19 cellular contexts compared by ENCODE assay signal in genomic region chrX:141960573-141960972, GRCh38.
"Had no signal": no experiment of that assay in that cellular context is flagged by ENCODE, and none has a peak within 500 bp of the region (broad histone marks: within the 10 kb centered on the region; RNA-seq: fewer than 3 reads in every experiment).

No MANE protein-coding gene starts in this region.

- H3K4me3 ChIP-seq: dorsolateral prefrontal cortex, heart right ventricle, mucosa of descending colon, psoas muscle, sigmoid colon, skin epidermis, stomach, thoracic aorta, transverse colon had no signal

- H3K4me1 ChIP-seq: heart right ventricle, psoas muscle, sigmoid colon, stomach, transverse colon had no signal

- ATAC-seq: esophagus mucosa; heart right ventricle; left lobe of liver; mucosa of descending colon; naive thymus-derived CD8-positive, alpha-beta T cell; psoas muscle had no signal

- DNase-seq: cortex of kidney; dorsolateral prefrontal cortex; effector CD8-positive, alpha-beta T cell; heart right ventricle; hypothalamus; mammary epithelial cell; mucosa of descending colon; naive thymus-derived CD8-positive, alpha-beta T cell; psoas muscle; sigmoid colon; stimulated activated naive CD4-positive, alpha-beta T cell; stomach; substantia nigra; transverse colon had no signal

- H3K27ac ChIP-seq: dorsolateral prefrontal cortex, heart right ventricle, neutrophil, psoas muscle, sigmoid colon, skin epidermis, stomach, thoracic aorta, transverse colon had no signal

- H3K36me3 ChIP-seq: heart right ventricle, neutrophil, sigmoid colon, stomach, thoracic aorta, transverse colon had no signal

- H3K9me3 ChIP-seq: mucosa of descending colon, neutrophil, psoas muscle, sigmoid colon, stomach, thoracic aorta, transverse colon had no signal
